Comparison of ENCODE assay signal across 21 cellular contexts in genomic region chr11:94218372-94218771, GRCh38.
"Had no signal": no experiment of that assay in that cellular context is flagged by ENCODE, and none has a peak within 500 bp of the region (broad histone marks: within the 10 kb centered on the region; RNA-seq: fewer than 3 reads in every experiment).

No MANE protein-coding gene starts in this region.

- H3K36me3 ChIP-seq: adrenal gland, esophagus squamous epithelium, lower lobe of right lung, ovary, sigmoid colon, thyroid gland had no signal

- H3K36me3 Mint-ChIP-seq: activated naive CD4-positive, alpha-beta T cell treated with anti-CD3 and anti-CD28 coated beads, Interleukin-2, amount 50 U/mL, for 24 hours; stimulated activated effector memory CD8-positive, alpha-beta T cell treated with anti-CD3 and anti-CD28 coated beads, Interleukin-12 subunit alpha, Interleukin-12 subunit beta, amount 100 ng/mL, for 72 hours had no signal

- H3K4me1 Mint-ChIP-seq: activated naive CD4-positive, alpha-beta T cell treated with anti-CD3 and anti-CD28 coated beads, Interleukin-2, amount 50 U/mL, for 24 hours; stimulated activated effector memory CD8-positive, alpha-beta T cell treated with anti-CD3 and anti-CD28 coated beads, Interleukin-12 subunit alpha, Interleukin-12 subunit beta, amount 100 ng/mL, for 72 hours; WTC11 had no signal

- H3K4me3 ChIP-seq: adrenal gland, esophagus squamous epithelium, lower lobe of right lung, ovary, sigmoid colon, thyroid gland had no signal

- DNase-seq: activated CD4-positive, alpha-beta T cell treated with anti-CD3 and anti-CD28 coated beads for 48 hours; activated CD8-positive, alpha-beta T cell treated with anti-CD3 and anti-CD28 coated beads for 36 hours; activated effector memory CD4-positive, alpha-beta T cell treated with Interleukin-2 at 50 U/mL for 16 hours; activated T-cell treated with anti-CD3 and anti-CD28 coated beads, Interleukin-2, amount 50 U/mL, for 4 hours; adrenal gland; central memory CD4-positive, alpha-beta T cell; cortex of kidney; effector CD8-positive, alpha-beta T cell; esophagus squamous epithelium; glutamatergic neuron; hypothalamus; kidney glomerular epithelial cell; lower lobe of right lung; midbrain; ovary; sigmoid colon; stimulated activated CD4-positive, alpha-beta T cell treated with anti-CD3 and anti-CD28 coated beads, Interleukin-2, amount 100 ng/mL, for 24 hours; thyroid gland had no signal

- ATAC-seq: activated CD8-positive, alpha-beta T cell treated with anti-CD3 and anti-CD28 coated beads for 36 hours; activated T-cell treated with anti-CD3 and anti-CD28 coated beads, Interleukin-2, amount 50 U/mL, for 4 hours; lower lobe of right lung; stimulated activated effector memory CD8-positive, alpha-beta T cell treated with anti-CD3 and anti-CD28 coated beads, Interleukin-12 subunit alpha, Interleukin-12 subunit beta, amount 100 ng/mL, for 72 hours; WTC11 had no signal

- H3K4me1 ChIP-seq: adrenal gland, esophagus squamous epithelium, lower lobe of right lung, sigmoid colon had no signal

- H3K27ac ChIP-seq: adrenal gland, esophagus squamous epithelium, lower lobe of right lung, ovary, sigmoid colon, thyroid gland had no signal

- H3K9me3 ChIP-seq: adrenal gland, ovary, thyroid gland had no signal

- H3K27me3 ChIP-seq: adrenal gland, esophagus squamous epithelium, ovary, sigmoid colon, thyroid gland had no signal

- H3K4me3 Mint-ChIP-seq: activated CD8-positive, alpha-beta T cell treated with anti-CD3 and anti-CD28 coated beads for 36 hours; activated naive CD4-positive, alpha-beta T cell treated with anti-CD3 and anti-CD28 coated beads, Interleukin-2, amount 50 U/mL, for 24 hours; activated T-cell treated with anti-CD3 and anti-CD28 coated beads, Interleukin-2, amount 50 U/mL, for 4 hours; stimulated activated effector memory CD8-positive, alpha-beta T cell treated with anti-CD3 and anti-CD28 coated beads, Interleukin-12 subunit alpha, Interleukin-12 subunit beta, amount 100 ng/mL, for 72 hours; WTC11 had no signal

- H3K27ac Mint-ChIP-seq: activated CD8-positive, alpha-beta T cell treated with anti-CD3 and anti-CD28 coated beads for 36 hours; activated naive CD4-positive, alpha-beta T cell treated with anti-CD3 and anti-CD28 coated beads, Interleukin-2, amount 50 U/mL, for 24 hours; stimulated activated effector memory CD8-positive, alpha-beta T cell treated with anti-CD3 and anti-CD28 coated beads, Interleukin-12 subunit alpha, Interleukin-12 subunit beta, amount 100 ng/mL, for 72 hours; WTC11 had no signal

- H3K27me3 Mint-ChIP-seq: activated CD8-positive, alpha-beta T cell treated with anti-CD3 and anti-CD28 coated beads for 36 hours had no signal
